In genomic region chr1:94621802-94622201, GRCh38 we compare ENCODE assay signal across 24 cellular contexts.
A peak's percentile ranks its signal among the peaks of the same experiment; 100 is the strongest.
DNase-seq lines count a peak whose midpoint lies in the region; ATAC-seq, FAIRE-seq and TF ChIP-seq lines count a peak whose summit lies in the region.
"Had no signal": no experiment of that assay in that cellular context is flagged by ENCODE, and none has a peak within 500 bp of the region (broad histone marks: within the 10 kb centered on the region; RNA-seq: fewer than 3 reads in every experiment).

No MANE protein-coding gene starts in this region.

- no peaks in the 10 kb centered on the region for H3K79me1 ChIP-seq in H1 (ENCODE audit: low read depth, low read length)

- no peaks in the 10 kb centered on the region for H3K36me3 ChIP-seq in PC-9 (ENCODE audit: low read depth)
- no peaks in the 10 kb centered on the region for H3K36me3 ChIP-seq in H1 (ENCODE audit: control insufficient read depth in 2 of 4, insufficient read depth in 4 of 4, low read length in 3 of 4)
- H3K36me3 ChIP-seq in psoas muscle (ENCODE audit: insufficient read depth in 1 of 2, low read depth in 1 of 2): no peaks in the 10 kb centered on the region
- H3K36me3 ChIP-seq: Peyer's patch, spleen, suprapubic skin had no signal

- no peak overlapping the region for H2BK5ac ChIP-seq in H1 (ENCODE audit: low read depth, low read length)

- no peak overlapping the region for H4K5ac ChIP-seq in H1 (ENCODE audit: insufficient read length, low read depth, low read length)

- DNase-seq in PC-9: no peak
- no peak for DNase-seq in H1 (ENCODE audit: low read depth in 1 of 2, low spot score in 2 of 2)
- DNase-seq in mesothelial cell of epicardium (ENCODE audit: low spot score in 2 of 2, unreplicated experiment in 2 of 2): no peak
- DNase-seq in activated T-helper 2 cell treated with anti-CD3 and anti-CD28 coated beads, Interferon-gamma antibody, Interleukin-2, Interleukin-4, amounts not matched to agents 10 μg/mL and 5 μg/mL and 100 μg/mL, durations not matched to agents 14 hours and 24 hours and 36 hours (ENCODE audit: low spot score): no peak
- DNase-seq in posterior cingulate gyrus: no peak
- DNase-seq in psoas muscle: no peak
- DNase-seq in RCC 7860 (ENCODE audit: low spot score): no peak
- DNase-seq: activated CD4-positive, alpha-beta T cell treated with anti-CD3 and anti-CD28 coated beads for 36 hours; activated T-cell treated with anti-CD3 and anti-CD28 coated beads, Interleukin-2, amount 50 U/mL, for 1 hour; CD4-positive, alpha-beta T cell; glutamatergic neuron; KG1; NCI-H1694; NCI-H524 treated with DMSO at 0.1 percent for 48 hours; occipital lobe; spleen; stimulated activated CD4-positive, alpha-beta T cell treated with anti-CD3 and anti-CD28 coated beads, Interleukin-4, amount 100 ng/mL, for 1 hour; T-helper 17 cell had no signal

- no peak for TF ChIP-seq EP300 in H1 (IDR thresholded peaks at IDR 0.05; ENCODE audit: borderline replicate concordance in 1 of 2, low read depth in 2 of 2, low read length in 2 of 2)

- H2AFZ ChIP-seq in PC-9 (no peak overlapping the region), H1 (ENCODE audit: low read length) (no peak overlapping the region)
- H2AFZ ChIP-seq: GM23248 had no signal

- POLR2A ChIA-PET in PC-9 (lab: Charles Lee; ENCODE audit: unreplicated experiment): interaction anchor here (0.6 to 1.3 kb wide), 2 partner anchors 25 to 80 kb away, joined by 3 to 7 read pairs; partner anchors contain the start of gene F3
- POLR2A ChIA-PET in H1 (lab: Charles Lee; ENCODE audit: partially characterized antibody): no interaction called here

- H4K8ac ChIP-seq in H1 (ENCODE audit: extremely low read depth, insufficient read depth, low read length): no peak overlapping the region

- H3K4me3 ChIP-seq in PC-9 (peak overlapping the region; percentile 0; the same call in 1 of the 2 replicates), H1 (ENCODE audit: extremely low read depth in 1 of 4, insufficient read depth in 2 of 4, low read depth in 3 of 4, low read length in 4 of 4) (no peak overlapping the region), psoas muscle (no peak overlapping the region)
- H3K4me3 ChIP-seq: GM23248, Peyer's patch, spleen, suprapubic skin had no signal

- CTCF ChIA-PET in PC-9 (lab: Charles Lee): no interaction called here
- CTCF ChIA-PET in H1 (lab: Charles Lee; ENCODE audit: partially characterized antibody): interaction anchor here (1.7 kb wide), 1 partner anchor 47 kb away, joined by 5 read pairs; no protein-coding TSS in a partner anchor

- H3K4me1 Mint-ChIP-seq in mesothelial cell of epicardium: peaks cover 59% of the 10 kb centered on the region
- no peaks in the 10 kb centered on the region for H3K4me1 Mint-ChIP-seq in activated T-helper 2 cell treated with anti-CD3 and anti-CD28 coated beads, Interferon-gamma antibody, Interleukin-2, Interleukin-4, amounts not matched to agents 10 μg/mL and 5 μg/mL and 100 μg/mL, durations not matched to agents 14 hours and 24 hours and 36 hours (ENCODE audit: low read depth)
- H3K4me1 Mint-ChIP-seq: activated CD4-positive, alpha-beta T cell treated with anti-CD3 and anti-CD28 coated beads for 36 hours; stimulated activated memory B cell treated with anti-CD40 and anti-IgM and Interleukin-4, amounts not matched to agents 10 μg/mL and 1 μg/mL and 100 μg/mL, for 72 hours; T-helper 17 cell had no signal

- H3K14ac ChIP-seq in H1 (ENCODE audit: insufficient read length): no peak overlapping the region

- H3K27me3 ChIP-seq in PC-9 (ENCODE audit: insufficient read depth, low read depth): no peaks in the 10 kb centered on the region
- H3K27me3 ChIP-seq in H1 (replicated peaks in 1 of 4; ENCODE audit: control insufficient read depth in 3 of 4, extremely low read depth in 1 of 4, insufficient read depth in 3 of 4, low read length in 3 of 4): peaks cover 0 to 8% (median 6%) of the 10 kb centered on the region in 4 experiments; a peak in 6 of 7 replicates
- no peaks in the 10 kb centered on the region for H3K27me3 ChIP-seq in psoas muscle (ENCODE audit: insufficient read depth in 3 of 3, low read length in 2 of 3)
- H3K27me3 ChIP-seq: Peyer's patch, suprapubic skin had no signal

- peak overlapping the region; percentile 30; the same call in 1 of the 2 replicates for H2BK12ac ChIP-seq in H1 (ENCODE audit: low read depth, low read length)

- H3K4me1 ChIP-seq in PC-9 (replicated peaks; ENCODE audit: insufficient read depth) (peaks cover 82% of the 10 kb centered on the region), H1 (replicated peaks in 1 of 4; ENCODE audit: control insufficient read depth in 3 of 4, insufficient read depth in 4 of 4, low read length in 3 of 4) (peaks cover 18 to 25% (median 21%) of the 10 kb centered on the region in 4 experiments), psoas muscle (no peaks in the 10 kb centered on the region)
- H3K4me1 ChIP-seq: spleen had no signal

- H2BK20ac ChIP-seq in H1 (ENCODE audit: low read length): peak overlapping the region; percentile 17; the same call in 1 of the 2 replicates

- intact Hi-C loops in PC-9 (cut with micrococcal nuclease; ENCODE audit: unreplicated experiment) (loop anchor here (1.0 to 10.0 kb wide), 5 partner anchors 42 to 657 kb away; partner anchors contain the start of gene F3), posterior cingulate gyrus (cut with DNase I) (no loop called here), psoas muscle (cut with DNase I) (no loop called here)
- intact Hi-C loops in activated T-helper 2 cell treated with anti-CD3 and anti-CD28 coated beads, Interferon-gamma antibody, Interleukin-2, Interleukin-4, amounts not matched to agents 10 μg/mL and 5 μg/mL and 100 μg/mL, durations not matched to agents 14 hours and 24 hours and 36 hours (cut with micrococcal nuclease): no loop called here

- H4K20me1 ChIP-seq in PC-9 (ENCODE audit: insufficient read depth) (no peaks in the 10 kb centered on the region), H1 (replicated peaks in 1 of 2; ENCODE audit: control insufficient read depth in 1 of 2, insufficient read depth in 2 of 2, low read length in 2 of 2) (no peaks in the 10 kb centered on the region)

- H2BK15ac ChIP-seq in H1 (ENCODE audit: low read length): no peak overlapping the region

- no peak overlapping the region for H3K56ac ChIP-seq in H1 (replicated peaks; ENCODE audit: insufficient read length, low read depth, low read length)

- peaks cover 9% of the 10 kb centered on the region for H3K9me3 Mint-ChIP-seq in mesothelial cell of epicardium
- peaks cover 7% of the 10 kb centered on the region for H3K9me3 Mint-ChIP-seq in activated T-helper 2 cell treated with anti-CD3 and anti-CD28 coated beads, Interferon-gamma antibody, Interleukin-2, Interleukin-4, amounts not matched to agents 10 μg/mL and 5 μg/mL and 100 μg/mL, durations not matched to agents 14 hours and 24 hours and 36 hours
- H3K9me3 Mint-ChIP-seq: CD4-positive, alpha-beta T cell had no signal

- peak overlapping the region; percentile 88 for H3K27ac Mint-ChIP-seq in mesothelial cell of epicardium
- H3K27ac Mint-ChIP-seq in activated T-helper 2 cell treated with anti-CD3 and anti-CD28 coated beads, Interferon-gamma antibody, Interleukin-2, Interleukin-4, amounts not matched to agents 10 μg/mL and 5 μg/mL and 100 μg/mL, durations not matched to agents 14 hours and 24 hours and 36 hours: no peak overlapping the region
- H3K27ac Mint-ChIP-seq: activated CD4-positive, alpha-beta T cell treated with anti-CD3 and anti-CD28 coated beads for 36 hours; CD4-positive, alpha-beta T cell; stimulated activated memory B cell treated with anti-CD40 and anti-IgM and Interleukin-4, amounts not matched to agents 10 μg/mL and 1 μg/mL and 100 μg/mL, for 72 hours; T-helper 17 cell had no signal

- H3K23ac ChIP-seq in H1 (ENCODE audit: insufficient read length): no peak overlapping the region

- peak overlapping the region; percentile 80 for H3K4me2 ChIP-seq in PC-9
- H3K4me2 ChIP-seq in H1 (ENCODE audit: insufficient read depth in 1 of 2, low read depth in 2 of 2, low read length in 2 of 2): no peak overlapping the region

- peaks cover 6% of the 10 kb centered on the region for H3K36me3 Mint-ChIP-seq in mesothelial cell of epicardium
- H3K36me3 Mint-ChIP-seq in activated T-helper 2 cell treated with anti-CD3 and anti-CD28 coated beads, Interferon-gamma antibody, Interleukin-2, Interleukin-4, amounts not matched to agents 10 μg/mL and 5 μg/mL and 100 μg/mL, durations not matched to agents 14 hours and 24 hours and 36 hours (ENCODE audit: low read depth): no peaks in the 10 kb centered on the region
- H3K36me3 Mint-ChIP-seq: stimulated activated memory B cell treated with anti-CD40 and anti-IgM and Interleukin-4, amounts not matched to agents 10 μg/mL and 1 μg/mL and 100 μg/mL, for 72 hours had no signal

- H2BK120ac ChIP-seq in H1 (replicated peaks; ENCODE audit: low read depth, low read length): no peak overlapping the region

- TSS peak; percentile 37 for BruUV-seq in PC-9 (replicated peaks; lab: Mats Ljungman, UMichigan)

- H3K18ac ChIP-seq in H1 (ENCODE audit: extremely low read depth, low read length): no peak overlapping the region; the same call in 1 of the 2 replicates

- H3K23me2 ChIP-seq in H1 (ENCODE audit: low read depth, low read length): no peaks in the 10 kb centered on the region

- TF ChIP-seq POLR2A in H1 (IDR thresholded peaks at IDR 0.05; ENCODE audit: control extremely low read depth in 1 of 2, low read depth in 2 of 2, low read length in 2 of 2): no peak

- H3K27me3 Mint-ChIP-seq in mesothelial cell of epicardium (ENCODE audit: low read depth): no peaks in the 10 kb centered on the region
- no peaks in the 10 kb centered on the region for H3K27me3 Mint-ChIP-seq in activated T-helper 2 cell treated with anti-CD3 and anti-CD28 coated beads, Interferon-gamma antibody, Interleukin-2, Interleukin-4, amounts not matched to agents 10 μg/mL and 5 μg/mL and 100 μg/mL, durations not matched to agents 14 hours and 24 hours and 36 hours (ENCODE audit: low read depth)
- H3K27me3 Mint-ChIP-seq: activated CD4-positive, alpha-beta T cell treated with anti-CD3 and anti-CD28 coated beads for 36 hours; T-helper 17 cell had no signal

- peak overlapping the region; percentile 99 for H3K27ac ChIP-seq in PC-9
- no peak overlapping the region for H3K27ac ChIP-seq in H1 (ENCODE audit: low read depth, low read length)
- H3K27ac ChIP-seq in psoas muscle: no peak overlapping the region
- H3K27ac ChIP-seq: GM23248, spleen, suprapubic skin had no signal

- H2AK5ac ChIP-seq in H1 (ENCODE audit: low read depth, low read length): no peak overlapping the region

- H3K79me2 ChIP-seq in PC-9 (ENCODE audit: low read depth) (peaks cover 18% of the 10 kb centered on the region; the same call in 1 of the 2 replicates), H1 (ENCODE audit: control insufficient read depth in 1 of 2, insufficient read depth in 2 of 2, low read length in 2 of 2) (no peaks in the 10 kb centered on the region)

- H4K91ac ChIP-seq in H1 (replicated peaks; ENCODE audit: insufficient read length, low read length): no peak overlapping the region

- TF ChIP-seq CTCF in PC-9 (conservative IDR thresholded peaks at IDR 0.05) (no peak), H1 (IDR thresholded peaks at IDR 0.05; ENCODE audit: control extremely low read depth in 1 of 3, insufficient read depth in 1 of 3, low read depth in 1 of 3, low read length in 3 of 3) (no peak), mesothelial cell of epicardium (IDR thresholded peaks at IDR 0.05; ENCODE audit: unreplicated experiment) (no peak), psoas muscle (IDR thresholded peaks at IDR 0.05) (no peak)

- no peak for TF ChIP-seq RAD21 in H1 (IDR thresholded peaks at IDR 0.05 in 1 of 2, conservative IDR thresholded peaks at IDR 0.05 in 1 of 2; ENCODE audit: low read depth in 2 of 2, low read length in 2 of 2)

- no peak overlapping the region for H3K9ac ChIP-seq in H1 (replicated peaks in 1 of 4; ENCODE audit: extremely low read depth in 1 of 4, low read depth in 3 of 4, low read length in 3 of 4)
- H3K9ac ChIP-seq: GM23248 had no signal

- H3K9me3 ChIP-seq in PC-9 (ENCODE audit: insufficient read depth, low read depth): peaks cover 17% of the 10 kb centered on the region
- H3K9me3 ChIP-seq in H1 (ENCODE audit: insufficient read depth in 2 of 2, low read depth in 1 of 2, low read length in 1 of 2): peaks cover 0 to 3% of the 10 kb centered on the region in 2 experiments; a peak in 1 of 4 replicates
- no peaks in the 10 kb centered on the region for H3K9me3 ChIP-seq in psoas muscle
- H3K9me3 ChIP-seq: Peyer's patch, suprapubic skin had no signal

- no peak overlapping the region for H3K4ac ChIP-seq in H1 (replicated peaks; ENCODE audit: insufficient read length, low read depth, low read length)

- FAIRE-seq in H1 (lab: Jason Lieb, UNC): no peak
- FAIRE-seq in RCC 7860 (lab: Jason Lieb, UNC): no peak
- FAIRE-seq: colon, G401.6 had no signal

- H3K4me3 Mint-ChIP-seq in mesothelial cell of epicardium: no peak overlapping the region
- no peak overlapping the region for H3K4me3 Mint-ChIP-seq in activated T-helper 2 cell treated with anti-CD3 and anti-CD28 coated beads, Interferon-gamma antibody, Interleukin-2, Interleukin-4, amounts not matched to agents 10 μg/mL and 5 μg/mL and 100 μg/mL, durations not matched to agents 14 hours and 24 hours and 36 hours (ENCODE audit: low read depth)
- H3K4me3 Mint-ChIP-seq: activated CD4-positive, alpha-beta T cell treated with anti-CD3 and anti-CD28 coated beads for 36 hours; CD4-positive, alpha-beta T cell; stimulated activated memory B cell treated with anti-CD40 and anti-IgM and Interleukin-4, amounts not matched to agents 10 μg/mL and 1 μg/mL and 100 μg/mL, for 72 hours; T-helper 17 cell had no signal

- no peaks in the 10 kb centered on the region for H3K9me2 ChIP-seq in PC-9 (ENCODE audit: insufficient read depth)

- peaks cover 55% of the 10 kb centered on the region for H3F3A ChIP-seq in PC-9 (ENCODE audit: insufficient read depth, low read depth)

- ATAC-seq in psoas muscle: no peak
- ATAC-seq: activated CD4-positive, alpha-beta T cell treated with anti-CD3 and anti-CD28 coated beads for 36 hours; stimulated activated memory B cell treated with anti-CD40 and anti-IgM and Interleukin-4, amounts not matched to agents 10 μg/mL and 1 μg/mL and 100 μg/mL, for 72 hours; T-helper 17 cell had no signal
